ENCODE assay signal across 1 cellular context in the genomic region with DNA sequence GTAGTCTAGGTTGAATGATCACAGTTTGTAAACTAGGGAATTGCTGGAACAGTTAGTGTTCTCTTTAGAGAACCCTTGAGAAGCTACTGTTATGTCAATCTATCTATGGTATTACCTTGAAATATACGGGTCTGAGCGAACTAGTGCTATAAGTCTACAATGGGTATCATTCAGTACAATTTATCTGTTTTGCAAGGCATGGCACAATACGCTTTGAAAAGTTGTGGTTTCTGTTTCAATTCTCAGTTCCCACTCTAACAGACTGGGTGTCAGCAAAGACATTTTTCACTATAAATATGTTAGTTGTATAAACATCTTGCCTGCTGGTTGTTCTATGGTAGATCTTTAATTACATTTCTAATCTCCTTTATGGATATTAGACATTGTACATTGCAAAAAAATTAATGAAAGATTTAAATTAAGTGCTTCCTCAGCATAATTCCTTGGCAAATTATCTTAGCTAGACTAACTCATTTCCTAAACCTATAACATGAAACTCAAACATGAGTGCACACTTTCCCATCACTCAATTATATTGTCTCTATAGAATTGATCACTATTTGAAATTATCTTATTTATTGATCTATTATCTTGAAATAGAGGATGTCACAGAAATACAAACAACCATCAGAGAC.
A peak's percentile ranks its signal among the peaks of the same experiment; 100 is the strongest.
TF ChIP-seq lines count a peak whose summit lies in the region.

No MANE protein-coding gene starts in this region.

TF ChIP-seq in GM12878, 131 proteins besides CTCF, POLR2A, EP300 and RAD21 (continued from another document):
- TF ChIP-seq, protein P1, sequence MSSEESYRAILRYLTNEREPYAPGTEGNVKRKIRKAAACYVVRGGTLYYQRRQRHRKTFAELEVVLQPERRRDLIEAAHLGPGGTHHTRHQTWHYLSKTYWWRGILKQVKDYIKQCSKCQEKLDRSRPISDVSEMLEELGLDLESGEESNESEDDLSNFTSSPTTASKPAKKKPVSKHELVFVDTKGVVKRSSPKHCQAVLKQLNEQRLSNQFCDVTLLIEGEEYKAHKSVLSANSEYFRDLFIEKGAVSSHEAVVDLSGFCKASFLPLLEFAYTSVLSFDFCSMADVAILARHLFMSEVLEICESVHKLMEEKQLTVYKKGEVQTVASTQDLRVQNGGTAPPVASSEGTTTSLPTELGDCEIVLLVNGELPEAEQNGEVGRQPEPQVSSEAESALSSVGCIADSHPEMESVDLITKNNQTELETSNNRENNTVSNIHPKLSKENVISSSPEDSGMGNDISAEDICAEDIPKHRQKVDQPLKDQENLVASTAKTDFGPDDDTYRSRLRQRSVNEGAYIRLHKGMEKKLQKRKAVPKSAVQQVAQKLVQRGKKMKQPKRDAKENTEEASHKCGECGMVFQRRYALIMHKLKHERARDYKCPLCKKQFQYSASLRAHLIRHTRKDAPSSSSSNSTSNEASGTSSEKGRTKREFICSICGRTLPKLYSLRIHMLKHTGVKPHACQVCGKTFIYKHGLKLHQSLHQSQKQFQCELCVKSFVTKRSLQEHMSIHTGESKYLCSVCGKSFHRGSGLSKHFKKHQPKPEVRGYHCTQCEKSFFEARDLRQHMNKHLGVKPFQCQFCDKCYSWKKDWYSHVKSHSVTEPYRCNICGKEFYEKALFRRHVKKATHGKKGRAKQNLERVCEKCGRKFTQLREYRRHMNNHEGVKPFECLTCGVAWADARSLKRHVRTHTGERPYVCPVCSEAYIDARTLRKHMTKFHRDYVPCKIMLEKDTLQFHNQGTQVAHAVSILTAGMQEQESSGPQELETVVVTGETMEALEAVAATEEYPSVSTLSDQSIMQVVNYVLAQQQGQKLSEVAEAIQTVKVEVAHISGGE (CRISPR knock-in tag; IDR thresholded peaks at IDR 0.05): no peak
- TF ChIP-seq ZNF24 (IDR thresholded peaks at IDR 0.05): peak; percentile 78
- no peak for TF ChIP-seq GATAD2B (conservative IDR thresholded peaks at IDR 0.05; ENCODE audit: low read depth)
